In the genomic region with DNA sequence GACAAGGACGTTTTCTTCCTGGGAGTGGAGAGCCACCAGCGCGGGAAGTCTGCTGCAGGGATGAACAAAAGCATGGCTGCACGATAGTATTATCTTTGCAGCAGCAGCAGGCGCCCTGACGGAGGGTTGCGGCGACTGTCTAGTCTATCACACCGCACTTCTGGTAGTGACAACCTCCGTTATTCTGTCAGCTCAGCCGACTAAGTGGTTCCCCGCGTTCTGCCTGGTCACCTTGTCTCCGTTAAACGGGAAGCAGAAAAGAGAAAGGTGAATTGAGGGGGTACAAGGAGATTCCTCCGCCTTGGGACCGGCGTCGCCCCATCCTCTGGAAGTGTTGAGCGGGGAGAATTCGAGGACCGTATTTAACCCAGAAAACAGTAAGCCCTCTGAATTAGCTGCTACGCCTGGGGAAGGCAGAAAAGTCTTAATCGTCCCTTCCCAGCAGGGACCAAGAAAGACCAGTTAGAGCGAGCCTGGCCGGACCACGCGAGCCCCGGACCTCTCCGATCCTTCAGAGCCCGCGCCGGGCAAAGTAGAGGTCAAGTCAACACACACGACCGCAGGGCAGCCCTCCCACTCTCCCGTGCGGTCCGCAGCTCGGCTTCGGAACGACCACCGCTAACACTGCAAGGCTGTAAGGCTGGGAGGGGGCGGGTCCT, we compare ENCODE assay signal across 1 cellular context.
A peak's percentile ranks its signal among the peaks of the same experiment; 100 is the strongest.
TF ChIP-seq lines count a peak whose summit lies in the region.

No MANE protein-coding gene starts in this region.

TF ChIP-seq in HepG2, 621 proteins besides CTCF, POLR2A, EP300 and RAD21 (continued from another document):
- TF ChIP-seq ZNF740 (CRISPR knock-in tag; IDR thresholded peaks at IDR 0.05), result no peak
- TF ChIP-seq DMAP1 (CRISPR knock-in tag; IDR thresholded peaks at IDR 0.05), result 0 out of 2 replicates have a peak, but pooled peaks have one; percentile 3
- TF ChIP-seq TEAD3 (CRISPR knock-in tag; optimal IDR thresholded peaks at IDR 0.05; ENCODE audit: borderline replicate concordance), result no peak
- TF ChIP-seq ZBTB46 (CRISPR knock-in tag; IDR thresholded peaks at IDR 0.05; ENCODE audit: borderline replicate concordance), result no peak
- TF ChIP-seq CENPT (CRISPR knock-in tag; IDR thresholded peaks at IDR 0.05; ENCODE audit: low read depth), result no peak
- peak; percentile 10 for TF ChIP-seq YY1 (IDR thresholded peaks at IDR 0.05; ENCODE audit: insufficient read depth, insufficient replicate concordance, low read depth, low read length)
- no peak for TF ChIP-seq ZNF768 (CRISPR knock-in tag; IDR thresholded peaks at IDR 0.05)
- TF ChIP-seq, protein P1, sequence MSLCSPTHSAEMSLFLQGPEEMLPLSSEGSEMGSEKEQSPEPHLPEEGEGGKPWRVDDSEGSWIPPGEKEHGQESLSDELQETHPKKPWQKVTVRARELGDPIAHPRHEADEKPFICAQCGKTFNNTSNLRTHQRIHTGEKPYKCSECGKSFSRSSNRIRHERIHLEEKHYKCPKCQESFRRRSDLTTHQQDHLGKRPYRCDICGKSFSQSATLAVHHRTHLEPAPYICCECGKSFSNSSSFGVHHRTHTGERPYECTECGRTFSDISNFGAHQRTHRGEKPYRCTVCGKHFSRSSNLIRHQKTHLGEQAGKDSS (CRISPR knock-in tag; IDR thresholded peaks at IDR 0.05; ENCODE audit: borderline replicate concordance, low read depth), result 0 out of 2 replicates have a peak, but pooled peaks have one; percentile 47
- TF ChIP-seq, protein P2, sequence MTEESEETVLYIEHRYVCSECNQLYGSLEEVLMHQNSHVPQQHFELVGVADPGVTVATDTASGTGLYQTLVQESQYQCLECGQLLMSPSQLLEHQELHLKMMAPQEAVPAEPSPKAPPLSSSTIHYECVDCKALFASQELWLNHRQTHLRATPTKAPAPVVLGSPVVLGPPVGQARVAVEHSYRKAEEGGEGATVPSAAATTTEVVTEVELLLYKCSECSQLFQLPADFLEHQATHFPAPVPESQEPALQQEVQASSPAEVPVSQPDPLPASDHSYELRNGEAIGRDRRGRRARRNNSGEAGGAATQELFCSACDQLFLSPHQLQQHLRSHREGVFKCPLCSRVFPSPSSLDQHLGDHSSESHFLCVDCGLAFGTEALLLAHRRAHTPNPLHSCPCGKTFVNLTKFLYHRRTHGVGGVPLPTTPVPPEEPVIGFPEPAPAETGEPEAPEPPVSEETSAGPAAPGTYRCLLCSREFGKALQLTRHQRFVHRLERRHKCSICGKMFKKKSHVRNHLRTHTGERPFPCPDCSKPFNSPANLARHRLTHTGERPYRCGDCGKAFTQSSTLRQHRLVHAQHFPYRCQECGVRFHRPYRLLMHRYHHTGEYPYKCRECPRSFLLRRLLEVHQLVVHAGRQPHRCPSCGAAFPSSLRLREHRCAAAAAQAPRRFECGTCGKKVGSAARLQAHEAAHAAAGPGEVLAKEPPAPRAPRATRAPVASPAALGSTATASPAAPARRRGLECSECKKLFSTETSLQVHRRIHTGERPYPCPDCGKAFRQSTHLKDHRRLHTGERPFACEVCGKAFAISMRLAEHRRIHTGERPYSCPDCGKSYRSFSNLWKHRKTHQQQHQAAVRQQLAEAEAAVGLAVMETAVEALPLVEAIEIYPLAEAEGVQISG (CRISPR knock-in tag; IDR thresholded peaks at IDR 0.05), result peak; percentile 46; the same call in 1 of the 2 replicates
- peak; percentile 9; the same call in 1 of the 2 replicates for TF ChIP-seq POGZ (CRISPR knock-in tag; IDR thresholded peaks at IDR 0.05)
- TF ChIP-seq ZNF629 (CRISPR knock-in tag; conservative IDR thresholded peaks at IDR 0.05), result 0 out of 2 replicates have a peak, but pooled peaks have one; percentile 18
- no peak for TF ChIP-seq SOX6 (IDR thresholded peaks at IDR 0.05)
- TF ChIP-seq SOX6 (CRISPR knock-in tag; IDR thresholded peaks at IDR 0.05), result no peak; the same call in 1 of the 2 replicates
- TF ChIP-seq KLF15 (CRISPR knock-in tag; IDR thresholded peaks at IDR 0.05; ENCODE audit: borderline replicate concordance), result no peak
- TF ChIP-seq ZNF263 (CRISPR knock-in tag; IDR thresholded peaks at IDR 0.05), result no peak
- peak; percentile 7; the same call in 1 of the 2 replicates for TF ChIP-seq MIXL1 (CRISPR knock-in tag; IDR thresholded peaks at IDR 0.05)
- no peak for TF ChIP-seq SRSF9 (IDR thresholded peaks at IDR 0.05; ENCODE audit: borderline replicate concordance, insufficient read depth, low read depth, low read length, poor library complexity, severe bottlenecking)
- TF ChIP-seq KDM4B (CRISPR knock-in tag; IDR thresholded peaks at IDR 0.05), result 0 out of 2 replicates have a peak, but pooled peaks have one; percentile 17
- TF ChIP-seq ZNF777 (CRISPR knock-in tag; IDR thresholded peaks at IDR 0.05), result peak; percentile 50; the same call in 1 of the 2 replicates
- no peak for TF ChIP-seq ISL2 (CRISPR knock-in tag; IDR thresholded peaks at IDR 0.05)
